In the genomic region with DNA sequence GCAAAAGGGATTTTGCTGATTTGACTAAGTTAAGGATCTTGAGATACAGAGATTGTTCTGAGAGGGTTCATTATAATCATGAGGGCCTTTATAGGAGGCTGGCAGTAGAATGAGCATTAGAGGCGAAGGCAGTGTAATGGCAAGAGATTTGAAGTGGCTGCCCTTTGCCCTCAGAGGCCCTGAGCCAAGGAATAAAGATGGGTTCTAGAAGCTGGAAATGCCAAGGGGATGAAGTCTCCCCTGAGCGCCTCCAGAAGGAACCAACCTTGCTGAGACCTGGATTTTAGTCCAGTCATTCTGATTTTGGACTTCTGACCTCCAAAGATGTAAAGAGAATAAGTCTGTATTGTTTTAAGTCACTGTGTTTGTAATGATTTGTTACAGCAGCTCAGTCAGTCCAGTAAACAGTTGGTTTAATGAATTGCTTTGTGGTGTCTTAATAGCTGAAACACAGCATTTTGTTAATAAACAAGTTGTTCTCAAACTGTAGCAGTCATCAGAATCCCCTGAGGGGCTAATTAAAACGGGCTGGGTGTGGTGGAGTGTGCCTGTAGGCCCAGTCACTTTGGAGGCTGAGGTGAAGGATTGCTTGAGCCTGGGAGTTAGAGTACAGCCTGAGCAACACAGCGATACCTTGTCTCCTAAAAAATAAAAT, we compare ENCODE assay signal across 18 cellular contexts. TPM values are rescaled to one million over a fixed set of nuclear protein-coding genes. Genes with fewer than 3 reads are reported as not detected.
DNase-seq lines count a peak whose midpoint lies in the region; ATAC-seq, FAIRE-seq and TF ChIP-seq lines count a peak whose summit lies in the region.
"Had no signal": no experiment of that assay in that cellular context is flagged by ENCODE, and none has a peak within 500 bp of the region (broad histone marks: within the 10 kb centered on the region; RNA-seq: fewer than 3 reads in every experiment).

No MANE protein-coding gene starts in this region.

- peaks cover 64% of the 10 kb centered on the region for H3K4me1 ChIP-seq in A549
- peaks cover 0 to 13% (median 0%) of the 10 kb centered on the region in 4 donors for H3K4me1 ChIP-seq in esophagus muscularis mucosa
- peaks cover 17% of the 10 kb centered on the region for H3K4me1 ChIP-seq in parathyroid adenoma

- no peak for TF ChIP-seq RAD21 in A549 (conservative IDR thresholded peaks at IDR 0.05 in 1 of 2, IDR thresholded peaks at IDR 0.05 in 1 of 2)

- TF ChIP-seq CTCF in A549 (IDR thresholded peaks at IDR 0.05) (no peak), esophagus muscularis mucosa (IDR thresholded peaks at IDR 0.05) (no peak), parathyroid adenoma (IDR thresholded peaks at IDR 0.05) (no peak)

- no peak overlapping the region for H2AFZ ChIP-seq in parathyroid adenoma

- peaks cover 0 to 19% (median 5%) of the 10 kb centered on the region in 4 donors for H3K36me3 ChIP-seq in esophagus muscularis mucosa
- no peaks in the 10 kb centered on the region for H3K36me3 ChIP-seq in parathyroid adenoma (ENCODE audit: control insufficient read depth, insufficient read depth, low read length)

- FAIRE-seq in A549 (lab: Jason Lieb, UNC) = no peak
- FAIRE-seq: RCC 7860 had no signal

- CTCF ChIA-PET in A549 (lab: Yijun Ruan, JAX) = interaction anchor here (0.7 to 3.1 kb wide), 3 partner anchors 18 to 155 kb away, joined by 3 to 12 read pairs (median 3); no protein-coding TSS in a partner anchor

- H3K9me3 ChIP-seq in A549 (no peaks in the 10 kb centered on the region), esophagus muscularis mucosa (no peaks in the 10 kb centered on the region), parathyroid adenoma (ENCODE audit: control insufficient read depth, low read length) (no peaks in the 10 kb centered on the region)

- peak in 1 of 2 experiments; percentile 25 for DNase-seq in A549 (ENCODE audit: low read depth in 1 of 2, low spot score in 1 of 2)
- DNase-seq in M059J (ENCODE audit: low read depth) = peak; percentile 77
- peak; percentile 72 for DNase-seq in esophagus muscularis mucosa (ENCODE audit: extremely low spot score)
- no peak for DNase-seq in globus pallidus (ENCODE audit: low spot score)
- DNase-seq in GDM1 (lab: John Stamatoyannopoulos, UW) = no peak
- DNase-seq in central memory CD4-positive, alpha-beta T cell = no peak
- DNase-seq: GF-D8, H9, NCI-H1694, NCI-H2081, NCI-H2171, NCI-H446, NCI-H526, OCI-M1 had no signal

- H3K4me3 ChIP-seq in A549 (no peak overlapping the region), esophagus muscularis mucosa (no peak overlapping the region), parathyroid adenoma (ENCODE audit: low read depth, low read length) (no peak overlapping the region)

- H3K27me3 ChIP-seq in esophagus muscularis mucosa = no peaks in the 10 kb centered on the region
- no peaks in the 10 kb centered on the region for H3K27me3 ChIP-seq in parathyroid adenoma (ENCODE audit: control insufficient read depth, insufficient read depth, low read length)

- TF ChIP-seq POLR2A in A549 (IDR thresholded peaks at IDR 0.05; ENCODE audit: low read length) = no peak
- TF ChIP-seq POLR2A in esophagus muscularis mucosa (IDR thresholded peaks at IDR 0.05; ENCODE audit: low read depth) = no peak

- H3K79me2 ChIP-seq in parathyroid adenoma = peaks cover 3% of the 10 kb centered on the region

- H3K9ac ChIP-seq in parathyroid adenoma = no peak overlapping the region
- H3K9ac ChIP-seq: KMS-11 had no signal

- H3K27ac ChIP-seq in A549 (peak overlapping the region; percentile 44 to 53; a peak in 5 of 6 replicates), esophagus muscularis mucosa (replicated peaks in 1 of 4) (no peak overlapping the region), parathyroid adenoma (peak overlapping the region; percentile 21)
- H3K27ac ChIP-seq: KMS-11 had no signal

- no peak for ATAC-seq in A549
- ATAC-seq: Right ventricle myocardium inferior had no signal

- TF ChIP-seq EP300 in A549 (IDR thresholded peaks at IDR 0.05) = no peak
- TF ChIP-seq EP300 in esophagus muscularis mucosa (IDR thresholded peaks at IDR 0.05) = no peak

- H3K4me2 ChIP-seq in A549 (peak overlapping the region; percentile 3; the same call in 1 of the 3 replicates), parathyroid adenoma (ENCODE audit: low read length) (no peak overlapping the region)
- H3K4me2 ChIP-seq: KMS-11 had no signal

- WGBS in A549 (ENCODE audit: missing lambda C conversion rate) = 75% methylated on average over 4 of the region's 4 CpGs
- 92% methylated on average over 4 of the region's 4 CpGs for whole genome bisulfite sequencing in esophagus muscularis mucosa

- intact Hi-C loops in esophagus muscularis mucosa (cut with DNase I) = no loop called here

- POLR2A ChIA-PET in A549 (lab: Yijun Ruan, JAX) = no interaction called here

TF ChIP-seq in A549, 52 proteins besides CTCF, POLR2A, EP300 and RAD21:
- TF ChIP-seq MAFK (IDR thresholded peaks at IDR 0.05; ENCODE audit: partially characterized antibody) (peak; percentile 32), RNF2 (IDR thresholded peaks at IDR 0.05; ENCODE audit: borderline replicate concordance, low read depth) (no peak)

RNA-seq across cellular contexts. Expression of gene GLRX, which starts 23.2 kb away (rescaled TPM):
- 329 and 381 TPM in 2 replicates for polyA plus RNA-seq in A549 (2011; rRNA removed)
- 165 and 222 TPM in 2 replicates for polyA plus RNA-seq in A549 (2012; cell fraction: cytosol; rRNA removed)
- 49.6 and 81.8 TPM in 2 replicates for polyA plus RNA-seq in A549 (2012; cell fraction: nucleus; rRNA removed)
- 96.4 to 113 TPM (median 106 TPM) in 3 replicates for polyA plus RNA-seq in A549 (2017; fragmentation: RNase III; extraction: RNeasy Plus Mini Kit Qiagen cat#74134 plus additional on column Dnase treatment)
- 97.8 and 196 TPM in 2 replicates for polyA minus RNA-seq in A549 (2011; rRNA and poly(A)+ RNA removed)
- 34.6 and 38.7 TPM in 2 replicates for total RNA-seq in M059J (2014; rRNA removed; shearing (Covaris generic))
- 10 to 100 TPM; 14.1 to 56.0 (median 34.0) TPM for total RNA-seq in esophagus muscularis mucosa

Comparison
In these comparisons a context has a peak if more than half of its experiments do, and no peak if none do; other contexts are left out.
1. DNase-seq: peak in M059J (single experiment) and esophagus muscularis mucosa (single experiment); none in globus pallidus (single experiment), GDM1 (single experiment) and central memory CD4-positive, alpha-beta T cell (single experiment).
2. H3K27ac ChIP-seq: peak in A549 (2 of 2) and parathyroid adenoma (single experiment); none in esophagus muscularis mucosa (0 of 4).